ENCODE assay signal across 1 cellular context in genomic region chr7:366171-366916, GRCh38.
TF ChIP-seq lines count a peak whose summit lies in the region.

No MANE protein-coding gene starts in this region.

TF ChIP-seq in GM23338, 12 proteins besides CTCF, POLR2A, EP300 and RAD21 (continued from another document):
- TF ChIP-seq ZNF462 (CRISPR knock-in tag; IDR thresholded peaks at IDR 0.05) (no peak), STAT1 (IDR thresholded peaks at IDR 0.05; ENCODE audit: unreplicated experiment) (no peak), EZH2 (IDR thresholded peaks at IDR 0.05; ENCODE audit: low read depth, unreplicated experiment) (no peak)
